ENCODE assay signal across 8 cellular contexts in genomic region chr6:108781419-108782110, GRCh38.
A peak's percentile ranks its signal among the peaks of the same experiment; 100 is the strongest.
DNase-seq lines count a peak whose midpoint lies in the region; ATAC-seq and TF ChIP-seq lines count a peak whose summit lies in the region.

No MANE protein-coding gene starts in this region.

- peak; percentile 11 for ATAC-seq in Right ventricle myocardium superior (ENCODE audit: poor library complexity)
- no peak for ATAC-seq in Right ventricle myocardium inferior
- peak in 1 of 2 donors; percentile 29 for ATAC-seq in upper lobe of left lung (ENCODE audit: low FRiP score in 2 of 2)
- ATAC-seq in HG02981 (IDR thresholded peaks at IDR 0.05; ENCODE audit: unreplicated experiment) = no peak

- H3K4me1 ChIP-seq in breast epithelium = peaks cover 0 to 8% of the 10 kb centered on the region in 2 donors
- H3K4me1 ChIP-seq in upper lobe of left lung = peaks cover 0 to 10% (median 6%) of the 10 kb centered on the region in 4 donors

- TF ChIP-seq EP300 in upper lobe of left lung (IDR thresholded peaks at IDR 0.05) = no peak

- H3K27ac ChIP-seq in breast epithelium (peak overlapping the region; percentile 56 to 68), upper lobe of left lung (peak overlapping the region in 2 of 4 donors; percentile 42 to 60)

- intact Hi-C loops in Right ventricle myocardium superior (cut with DNase I) (loop anchor here (5.0 to 10.0 kb wide), 3 partner anchors 53 to 239 kb away; no protein-coding TSS in a partner anchor), Right ventricle myocardium inferior (cut with DNase I) (loop anchor here (1.0 to 10.0 kb wide), 4 partner anchors 113 to 293 kb away; partner anchors contain the start of gene FOXO3), breast epithelium (cut with DNase I; ENCODE audit: low total_unique reads) (no loop called here)

- H3K4me3 ChIP-seq in breast epithelium (peak overlapping the region; percentile 30 to 66 (median 51)), upper lobe of left lung (peak overlapping the region in 3 of 4 donors; percentile 38 to 51 (median 51))

- H3K9me3 ChIP-seq in breast epithelium (no peaks in the 10 kb centered on the region), upper lobe of left lung (no peaks in the 10 kb centered on the region)

- TF ChIP-seq POLR2A in breast epithelium (IDR thresholded peaks at IDR 0.05) (no peak), upper lobe of left lung (IDR thresholded peaks at IDR 0.05) (no peak)

- TF ChIP-seq CTCF in breast epithelium (IDR thresholded peaks at IDR 0.05) = no peak
- TF ChIP-seq CTCF in upper lobe of left lung (IDR thresholded peaks at IDR 0.05) = no peak

- no peaks in the 10 kb centered on the region for H3K36me3 ChIP-seq in breast epithelium
- H3K36me3 ChIP-seq in upper lobe of left lung = no peaks in the 10 kb centered on the region

- 64% methylated on average over 13 to 14 of the region's 14 CpGs for WGBS in upper lobe of left lung, 2 donors

- H3K27me3 ChIP-seq in breast epithelium (no peaks in the 10 kb centered on the region), upper lobe of left lung (no peaks in the 10 kb centered on the region)

- DNase-seq in Right ventricle myocardium superior (no peak), Right ventricle myocardium inferior (ENCODE audit: missing footprints) (no peak), breast epithelium (ENCODE audit: low spot score in 2 of 2) (no peak), lung microvascular endothelial cell (ENCODE audit: low read depth in 2 of 2) (peak; percentile 11 to 27), upper lobe of left lung (no peak), NCI-H526 treated with DMSO at 0.1 percent for 48 hours (lab: John Stamatoyannopoulos, UW) (no peak), NCI-H2081 treated with DMSO at 0.1 percent for 48 hours (lab: John Stamatoyannopoulos, UW) (no peak)

Comparison
In these comparisons a context has a peak if more than half of its experiments do, and no peak if none do; other contexts are left out.
1. DNase-seq: peak in lung microvascular endothelial cell (2 of 2); none in Right ventricle myocardium superior (single experiment), Right ventricle myocardium inferior (single experiment), breast epithelium (0 of 2), upper lobe of left lung (0 of 2), NCI-H526 treated with DMSO at 0.1 percent for 48 hours (single experiment) and NCI-H2081 treated with DMSO at 0.1 percent for 48 hours (single experiment).